ENCODE assay signal across 31 cellular contexts in genomic region chr9:8179381-8180053, GRCh38.
DNase-seq lines count a peak whose midpoint lies in the region; ATAC-seq, FAIRE-seq and TF ChIP-seq lines count a peak whose summit lies in the region.
"Had no signal": no experiment of that assay in that cellular context is flagged by ENCODE, and none has a peak within 500 bp of the region (broad histone marks: within the 10 kb centered on the region; RNA-seq: fewer than 3 reads in every experiment).

No MANE protein-coding gene starts in this region.

- H3K4me1 ChIP-seq in HepG2 (ENCODE audit: insufficient read depth, low read length), result no peaks in the 10 kb centered on the region
- no peaks in the 10 kb centered on the region for H3K4me1 ChIP-seq in right lobe of liver
- H3K4me1 ChIP-seq: lower lobe of right lung had no signal

- no peaks in the 10 kb centered on the region for H3K36me3 Mint-ChIP-seq in WTC11
- H3K36me3 Mint-ChIP-seq: brain; CD8-positive, alpha-beta memory T cell; natural killer cell treated with Interleukin-12 subunit alpha and Interleukin-12 subunit beta and Interleukin-15 and Interleukin-18, amount 100 ng/mL, for 72 hours had no signal

- no peaks in the 10 kb centered on the region for H3K4me1 Mint-ChIP-seq in WTC11
- H3K4me1 Mint-ChIP-seq: activated CD4-positive, alpha-beta T cell treated with anti-CD3 and anti-CD28 coated beads for 36 hours; activated T-helper 17 cell treated with anti-CD3 and anti-CD28 coated beads, Interleukin-2, amount 50 U/mL, for 72 hours had no signal

- TF ChIP-seq POLR2A in HepG2 (IDR thresholded peaks at IDR 0.05; ENCODE audit: insufficient read depth in 1 of 2, low read depth in 2 of 2, low read length in 2 of 2), result no peak
- no peak for TF ChIP-seq POLR2A in right lobe of liver (IDR thresholded peaks at IDR 0.05)

- no peaks in the 10 kb centered on the region for H4K20me1 ChIP-seq in HepG2 (ENCODE audit: insufficient read depth, low read length)

- POLR2A ChIA-PET in HepG2 (lab: Yijun Ruan, JAX), result no interaction called here
- POLR2A ChIA-PET in WTC11 (lab: Charles Lee), result no interaction called here

- H3K4me3 Mint-ChIP-seq in WTC11, result no peak overlapping the region
- H3K4me3 Mint-ChIP-seq: activated CD4-positive, alpha-beta T cell treated with anti-CD3 and anti-CD28 coated beads for 36 hours; activated CD8-positive, alpha-beta T cell treated with anti-CD3 and anti-CD28 coated beads, Interleukin-2, amount 10 ng/mL, durations not matched to agents 7 days and 5 days; activated T-helper 17 cell treated with anti-CD3 and anti-CD28 coated beads, Interleukin-2, amount 50 U/mL, for 72 hours; B cell; brain; CD8-positive, alpha-beta memory T cell; natural killer cell treated with Interleukin-12 subunit alpha and Interleukin-12 subunit beta and Interleukin-15 and Interleukin-18, amount 100 ng/mL, for 72 hours had no signal

- H3K9ac ChIP-seq in HepG2 (ENCODE audit: insufficient read depth, low read depth, low read length), result no peak overlapping the region

- no peak overlapping the region for H3K27ac ChIP-seq in HepG2 (ENCODE audit: extremely low read length, insufficient read depth, low read length)
- no peak overlapping the region for H3K27ac ChIP-seq in right lobe of liver
- H3K27ac ChIP-seq: HL-60, lower lobe of right lung, skin epidermis, thoracic aorta had no signal

- H2AFZ ChIP-seq in HepG2 (ENCODE audit: low read length), result no peak overlapping the region

- no peaks in the 10 kb centered on the region for H3K36me3 ChIP-seq in HepG2 (replicated peaks in 1 of 2; ENCODE audit: control insufficient read depth in 1 of 2, insufficient read depth in 2 of 2, low read length in 2 of 2)
- H3K36me3 ChIP-seq in right lobe of liver, result no peaks in the 10 kb centered on the region
- H3K36me3 ChIP-seq: lower lobe of right lung, thoracic aorta had no signal

- WGBS in HepG2 (ENCODE audit: low lambda C conversion rate), result 3% methylated on average over 3 of the region's 3 CpGs
- 38% methylated on average over 3 of the region's 3 CpGs for WGBS in right lobe of liver (ENCODE audit: insufficient coverage, low coverage, low lambda C conversion rate, missing lambda C conversion rate)

- no peak for FAIRE-seq in HepG2 (lab: Jason Lieb, UNC)
- FAIRE-seq: frontal cortex, GM12878, H54, RCC 7860 had no signal

- CTCF ChIA-PET in HepG2 (lab: Yijun Ruan, JAX; ENCODE audit: low intra/inter-chr PET ratio, low total read pairs), result no interaction called here
- CTCF ChIA-PET in WTC11 (lab: Charles Lee), result no interaction called here

- no peak for TF ChIP-seq EP300 in HepG2 (IDR thresholded peaks at IDR 0.05; ENCODE audit: low read depth in 2 of 2, low read length in 2 of 2)
- TF ChIP-seq EP300 in HepG2 (CRISPR knock-in tag; IDR thresholded peaks at IDR 0.05; ENCODE audit: borderline replicate concordance), result no peak

- in situ Hi-C loops in HepG2 (cut with HindIII; ENCODE audit: extremely low pct_ligation_motif_present, low pct_unique_long_range_greater_than_20kb), result no loop called here

- H3K27me3 Mint-ChIP-seq in WTC11 (ENCODE audit: low read depth), result no peaks in the 10 kb centered on the region
- H3K27me3 Mint-ChIP-seq: activated CD4-positive, alpha-beta T cell treated with anti-CD3 and anti-CD28 coated beads for 36 hours; activated T-helper 17 cell treated with anti-CD3 and anti-CD28 coated beads, Interleukin-2, amount 50 U/mL, for 72 hours; B cell; brain had no signal

- H3K27ac Mint-ChIP-seq in WTC11, result no peak overlapping the region
- H3K27ac Mint-ChIP-seq: activated CD4-positive, alpha-beta T cell treated with anti-CD3 and anti-CD28 coated beads for 36 hours; activated CD8-positive, alpha-beta T cell treated with anti-CD3 and anti-CD28 coated beads, Interleukin-2, amount 10 ng/mL, durations not matched to agents 7 days and 5 days; activated T-helper 17 cell treated with anti-CD3 and anti-CD28 coated beads, Interleukin-2, amount 50 U/mL, for 72 hours; B cell; CD8-positive, alpha-beta memory T cell; natural killer cell treated with Interleukin-12 subunit alpha and Interleukin-12 subunit beta and Interleukin-15 and Interleukin-18, amount 100 ng/mL, for 72 hours had no signal

- H3K9me3 ChIP-seq in HepG2 (ENCODE audit: low read length) (peaks cover 92% of the 10 kb centered on the region), right lobe of liver (no peaks in the 10 kb centered on the region)
- H3K9me3 ChIP-seq: lower lobe of right lung, thoracic aorta had no signal

- TF ChIP-seq CTCF in HepG2 (CRISPR knock-in tag; IDR thresholded peaks at IDR 0.05) (no peak), right lobe of liver (IDR thresholded peaks at IDR 0.05) (no peak), WTC11 (IDR thresholded peaks at IDR 0.05) (no peak)

- DNase-seq in HepG2 (ENCODE audit: low spot score) (no peak), right lobe of liver (no peak), midbrain (lab: John Stamatoyannopoulos, UW) (peak; percentile 74), WTC11 (ENCODE audit: low spot score) (no peak), GF-D8 (lab: John Stamatoyannopoulos, UW) (no peak)
- DNase-seq: activated CD4-positive, alpha-beta T cell treated with anti-CD3 and anti-CD28 coated beads for 36 hours; activated CD8-positive, alpha-beta T cell treated with anti-CD3 and anti-CD28 coated beads, Interleukin-2, amount 10 ng/mL, durations not matched to agents 7 days and 5 days; activated naive CD4-positive, alpha-beta T cell treated with anti-CD3 and anti-CD28 coated beads, Interleukin-2, amount 50 U/mL, for 16 hours; CD8-positive, alpha-beta memory T cell; kidney glomerular epithelial cell; lower lobe of right lung; NCI-H1436 treated with DMSO at 0.1 percent for 48 hours; NCI-H2171 treated with DMSO at 0.1 percent for 48 hours; NCI-H524; SHP77 treated with DMSO at 0.1 percent for 48 hours; stimulated activated naive CD4-positive, alpha-beta T cell treated with Interleukin-2 at 50 U/mL for 16 hours; SW 1271; T-helper 9 cell had no signal

- ATAC-seq in HepG2 (no peak), right lobe of liver (no peak), SK-N-SH treated with all-trans-retinoic acid at 6 μM for 48 hours (no peak; the same call in 2 of the 3 replicates), WTC11 (no peak), GM18519 (IDR thresholded peaks at IDR 0.05; ENCODE audit: low FRiP score, unreplicated experiment) (no peak)
- ATAC-seq: activated CD4-positive, alpha-beta T cell treated with anti-CD3 and anti-CD28 coated beads for 36 hours; activated CD8-positive, alpha-beta T cell treated with anti-CD3 and anti-CD28 coated beads, Interleukin-2, amount 10 ng/mL, durations not matched to agents 7 days and 5 days; activated T-helper 17 cell treated with anti-CD3 and anti-CD28 coated beads, Interleukin-2, amount 50 U/mL, for 72 hours; GM12878; lower lobe of right lung; natural killer cell treated with Interleukin-12 subunit alpha and Interleukin-12 subunit beta and Interleukin-15 and Interleukin-18, amount 100 ng/mL, for 72 hours had no signal

- H3K4me2 ChIP-seq in HepG2 (ENCODE audit: low read depth, low read length), result no peak overlapping the region

- H3K79me2 ChIP-seq in HepG2 (ENCODE audit: insufficient read depth, low read length), result no peaks in the 10 kb centered on the region

- no peak for TF ChIP-seq RAD21 in HepG2 (CRISPR knock-in tag; IDR thresholded peaks at IDR 0.05)

- H3K27me3 ChIP-seq in HepG2 (ENCODE audit: control insufficient read depth in 1 of 2, insufficient read depth in 2 of 2, low read length in 2 of 2) (no peaks in the 10 kb centered on the region), right lobe of liver (no peaks in the 10 kb centered on the region)

- H3K4me3 ChIP-seq in HepG2 (replicated peaks in 1 of 3; ENCODE audit: insufficient read depth in 1 of 3, low read depth in 2 of 3, low read length in 3 of 3) (no peak overlapping the region), right lobe of liver (no peak overlapping the region)
- H3K4me3 ChIP-seq: GM12878, lower lobe of right lung, skin epidermis, thoracic aorta had no signal

- intact Hi-C loops in HepG2 (cut with micrococcal nuclease; ENCODE audit: unreplicated experiment), result no loop called here
- intact Hi-C loops in right lobe of liver (cut with DNase I), result no loop called here

- no peaks in the 10 kb centered on the region for H3K9me3 Mint-ChIP-seq in WTC11
- H3K9me3 Mint-ChIP-seq: activated T-helper 17 cell treated with anti-CD3 and anti-CD28 coated beads, Interleukin-2, amount 50 U/mL, for 72 hours; CD8-positive, alpha-beta memory T cell; natural killer cell treated with Interleukin-12 subunit alpha and Interleukin-12 subunit beta and Interleukin-15 and Interleukin-18, amount 100 ng/mL, for 72 hours had no signal

- no TSS peak for BruUV-seq in HepG2 (replicated peaks; lab: Mats Ljungman, UMichigan)

TF ChIP-seq in HepG2, 621 proteins besides CTCF, POLR2A, EP300 and RAD21 (continues in another document):
- TF ChIP-seq ZNF607 (CRISPR knock-in tag; IDR thresholded peaks at IDR 0.05; ENCODE audit: borderline replicate concordance) (no peak), TCF12 (IDR thresholded peaks at IDR 0.05) (no peak), TCF12 (CRISPR knock-in tag; IDR thresholded peaks at IDR 0.05) (no peak), IKZF1 (IDR thresholded peaks at IDR 0.05) (no peak), ETV5 (CRISPR knock-in tag; IDR thresholded peaks at IDR 0.05; ENCODE audit: borderline replicate concordance) (no peak), ZNF552 (CRISPR knock-in tag; IDR thresholded peaks at IDR 0.05; ENCODE audit: borderline replicate concordance) (no peak), KLF11 (CRISPR knock-in tag; IDR thresholded peaks at IDR 0.05) (no peak)

TF ChIP-seq in SK-N-SH treated with all-trans-retinoic acid at 6 μM for 48 hours, 23 proteins besides CTCF, POLR2A, EP300 and RAD21 (continues in another document):
- peak; percentile 70 for TF ChIP-seq TCF4 (CRISPR knock-in tag; IDR thresholded peaks at IDR 0.05; ENCODE audit: borderline replicate concordance)

TF ChIP-seq in WTC11, 78 proteins besides CTCF, POLR2A, EP300 and RAD21 (continues in another document):
- TF ChIP-seq SOX15 (CRISPR knock-in tag; IDR thresholded peaks at IDR 0.05), result no peak
- TF ChIP-seq MAX (CRISPR knock-in tag; IDR thresholded peaks at IDR 0.05), result no peak
- TF ChIP-seq NR2C2 (CRISPR knock-in tag; IDR thresholded peaks at IDR 0.05), result no peak
- no peak for TF ChIP-seq ZNF232 (CRISPR knock-in tag; IDR thresholded peaks at IDR 0.05)
